1 cellular context compared by ENCODE assay signal in the genomic region with DNA sequence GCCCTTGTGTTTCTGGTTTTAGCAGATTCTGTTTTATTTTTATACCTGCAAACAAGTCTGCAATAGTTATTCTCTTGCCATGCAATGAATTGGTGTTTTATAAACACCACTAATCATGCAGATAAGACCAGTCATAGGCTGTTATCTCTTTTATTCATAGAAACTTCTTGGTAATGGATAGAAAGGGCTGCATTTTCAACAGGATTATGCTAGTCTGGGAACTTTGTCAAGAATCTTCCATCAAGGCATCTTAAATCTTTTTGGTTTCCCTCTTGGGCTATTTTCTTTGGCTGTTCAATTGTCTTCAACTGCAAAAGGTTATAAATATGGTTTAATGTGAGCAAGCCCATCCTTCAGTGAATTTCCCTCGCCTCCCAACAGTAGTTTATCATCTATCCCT.
TF ChIP-seq lines count a peak whose summit lies in the region.

No MANE protein-coding gene starts in this region.

TF ChIP-seq in SK-N-SH treated with all-trans-retinoic acid at 6 μM for 48 hours, 23 proteins besides CTCF, POLR2A, EP300 and RAD21 (continued from another document):
- TF ChIP-seq POU6F1 (CRISPR knock-in tag; IDR thresholded peaks at IDR 0.05; ENCODE audit: borderline replicate concordance, low read depth) (no peak; the same call in 1 of the 2 replicates), PPARA (CRISPR knock-in tag; IDR thresholded peaks at IDR 0.05; ENCODE audit: borderline replicate concordance) (no peak), OSR1 (CRISPR knock-in tag; IDR thresholded peaks at IDR 0.05) (no peak), ARNTL (CRISPR knock-in tag; IDR thresholded peaks at IDR 0.05; ENCODE audit: borderline replicate concordance, low read depth) (no peak), CSRNP3 (CRISPR knock-in tag; IDR thresholded peaks at IDR 0.05) (0 out of 2 replicates have a peak, but pooled peaks have one; percentile 51), SNAI2 (CRISPR knock-in tag; IDR thresholded peaks at IDR 0.05) (0 out of 2 replicates have a peak, but pooled peaks have one; percentile 33), ISL1 (CRISPR knock-in tag; IDR thresholded peaks at IDR 0.05) (peak; percentile 97), TOX (CRISPR knock-in tag; IDR thresholded peaks at IDR 0.05; ENCODE audit: borderline replicate concordance) (no peak), BACH2 (CRISPR knock-in tag; IDR thresholded peaks at IDR 0.05; ENCODE audit: borderline replicate concordance) (no peak), GLIS3 (CRISPR knock-in tag; IDR thresholded peaks at IDR 0.05) (no peak), ZNF8 (CRISPR knock-in tag; IDR thresholded peaks at IDR 0.05) (no peak), ZFP30 (CRISPR knock-in tag; IDR thresholded peaks at IDR 0.05) (no peak), ZC3H10 (CRISPR knock-in tag; IDR thresholded peaks at IDR 0.05) (no peak), RARB (CRISPR knock-in tag; IDR thresholded peaks at IDR 0.05) (no peak), CSDC2 (CRISPR knock-in tag; IDR thresholded peaks at IDR 0.05) (no peak), ESRRG (CRISPR knock-in tag; IDR thresholded peaks at IDR 0.05) (0 out of 2 replicates have a peak, but pooled peaks have one; percentile 27)
- TF ChIP-seq, protein P1, sequence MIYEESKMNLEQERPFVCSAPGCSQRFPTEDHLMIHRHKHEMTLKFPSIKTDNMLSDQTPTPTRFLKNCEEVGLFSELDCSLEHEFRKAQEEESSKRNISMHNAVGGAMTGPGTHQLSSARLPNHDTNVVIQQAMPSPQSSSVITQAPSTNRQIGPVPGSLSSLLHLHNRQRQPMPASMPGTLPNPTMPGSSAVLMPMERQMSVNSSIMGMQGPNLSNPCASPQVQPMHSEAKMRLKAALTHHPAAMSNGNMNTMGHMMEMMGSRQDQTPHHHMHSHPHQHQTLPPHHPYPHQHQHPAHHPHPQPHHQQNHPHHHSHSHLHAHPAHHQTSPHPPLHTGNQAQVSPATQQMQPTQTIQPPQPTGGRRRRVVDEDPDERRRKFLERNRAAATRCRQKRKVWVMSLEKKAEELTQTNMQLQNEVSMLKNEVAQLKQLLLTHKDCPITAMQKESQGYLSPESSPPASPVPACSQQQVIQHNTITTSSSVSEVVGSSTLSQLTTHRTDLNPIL (CRISPR knock-in tag; IDR thresholded peaks at IDR 0.05; ENCODE audit: low read depth): 0 out of 2 replicates have a peak, but pooled peaks have one; percentile 31
- TF ChIP-seq, protein P2, sequence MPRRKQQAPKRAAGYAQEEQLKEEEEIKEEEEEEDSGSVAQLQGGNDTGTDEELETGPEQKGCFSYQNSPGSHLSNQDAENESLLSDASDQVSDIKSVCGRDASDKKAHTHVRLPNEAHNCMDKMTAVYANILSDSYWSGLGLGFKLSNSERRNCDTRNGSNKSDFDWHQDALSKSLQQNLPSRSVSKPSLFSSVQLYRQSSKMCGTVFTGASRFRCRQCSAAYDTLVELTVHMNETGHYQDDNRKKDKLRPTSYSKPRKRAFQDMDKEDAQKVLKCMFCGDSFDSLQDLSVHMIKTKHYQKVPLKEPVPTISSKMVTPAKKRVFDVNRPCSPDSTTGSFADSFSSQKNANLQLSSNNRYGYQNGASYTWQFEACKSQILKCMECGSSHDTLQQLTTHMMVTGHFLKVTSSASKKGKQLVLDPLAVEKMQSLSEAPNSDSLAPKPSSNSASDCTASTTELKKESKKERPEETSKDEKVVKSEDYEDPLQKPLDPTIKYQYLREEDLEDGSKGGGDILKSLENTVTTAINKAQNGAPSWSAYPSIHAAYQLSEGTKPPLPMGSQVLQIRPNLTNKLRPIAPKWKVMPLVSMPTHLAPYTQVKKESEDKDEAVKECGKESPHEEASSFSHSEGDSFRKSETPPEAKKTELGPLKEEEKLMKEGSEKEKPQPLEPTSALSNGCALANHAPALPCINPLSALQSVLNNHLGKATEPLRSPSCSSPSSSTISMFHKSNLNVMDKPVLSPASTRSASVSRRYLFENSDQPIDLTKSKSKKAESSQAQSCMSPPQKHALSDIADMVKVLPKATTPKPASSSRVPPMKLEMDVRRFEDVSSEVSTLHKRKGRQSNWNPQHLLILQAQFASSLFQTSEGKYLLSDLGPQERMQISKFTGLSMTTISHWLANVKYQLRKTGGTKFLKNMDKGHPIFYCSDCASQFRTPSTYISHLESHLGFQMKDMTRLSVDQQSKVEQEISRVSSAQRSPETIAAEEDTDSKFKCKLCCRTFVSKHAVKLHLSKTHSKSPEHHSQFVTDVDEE (CRISPR knock-in tag; IDR thresholded peaks at IDR 0.05): no peak
- TF ChIP-seq, protein P3, sequence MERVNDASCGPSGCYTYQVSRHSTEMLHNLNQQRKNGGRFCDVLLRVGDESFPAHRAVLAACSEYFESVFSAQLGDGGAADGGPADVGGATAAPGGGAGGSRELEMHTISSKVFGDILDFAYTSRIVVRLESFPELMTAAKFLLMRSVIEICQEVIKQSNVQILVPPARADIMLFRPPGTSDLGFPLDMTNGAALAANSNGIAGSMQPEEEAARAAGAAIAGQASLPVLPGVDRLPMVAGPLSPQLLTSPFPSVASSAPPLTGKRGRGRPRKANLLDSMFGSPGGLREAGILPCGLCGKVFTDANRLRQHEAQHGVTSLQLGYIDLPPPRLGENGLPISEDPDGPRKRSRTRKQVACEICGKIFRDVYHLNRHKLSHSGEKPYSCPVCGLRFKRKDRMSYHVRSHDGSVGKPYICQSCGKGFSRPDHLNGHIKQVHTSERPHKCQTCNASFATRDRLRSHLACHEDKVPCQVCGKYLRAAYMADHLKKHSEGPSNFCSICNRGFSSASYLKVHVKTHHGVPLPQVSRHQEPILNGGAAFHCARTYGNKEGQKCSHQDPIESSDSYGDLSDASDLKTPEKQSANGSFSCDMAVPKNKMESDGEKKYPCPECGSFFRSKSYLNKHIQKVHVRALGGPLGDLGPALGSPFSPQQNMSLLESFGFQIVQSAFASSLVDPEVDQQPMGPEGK (CRISPR knock-in tag; IDR thresholded peaks at IDR 0.05; ENCODE audit: borderline replicate concordance): no peak
